In genomic region chr12:28292699-28293098, GRCh38 we compare ENCODE assay signal across 31 cellular contexts.
"Had no signal": no experiment of that assay in that cellular context is flagged by ENCODE, and none has a peak within 500 bp of the region (broad histone marks: within the 10 kb centered on the region; RNA-seq: fewer than 3 reads in every experiment).

No MANE protein-coding gene starts in this region.

- DNase-seq: hypothalamus; immature natural killer cell; kidney; left colon; left lung; lower lobe of right lung; mammary epithelial cell; mesenchymal stem cell; naive B cell; natural killer cell; nephron progenitor cell; pancreas; posterior cingulate gyrus; retina; right cardiac atrium; sigmoid colon; small intestine; spleen; stimulated activated CD4-positive, alpha-beta T cell treated with anti-CD3 and anti-CD28 coated beads, Interleukin-1b, Interleukin-23, amount 100 ng/mL, for 48 hours; stimulated activated CD4-positive, alpha-beta T cell treated with anti-CD3 and anti-CD28 coated beads, Interleukin-2, amount 100 ng/mL, for 48 hours; stimulated activated CD4-positive, alpha-beta T cell treated with anti-CD3 and anti-CD28 coated beads, Interleukin-4, amount 100 ng/mL, for 4 hours; stimulated activated CD8-positive, alpha-beta memory T cell treated with anti-CD3 and anti-CD28 coated beads, Interleukin-4, amount 100 ng/mL, for 48 hours; stimulated activated naive CD4-positive, alpha-beta T cell treated with Interleukin-2 at 50 U/mL for 16 hours; stimulated activated naive CD8-positive, alpha-beta T cell treated with anti-CD3 and anti-CD28 coated beads, Interleukin-15, amount 100 ng/mL, for 72 hours; substantia nigra; uterus had no signal

- H3K27ac Mint-ChIP-seq: naive B cell; natural killer cell; nephron progenitor cell; stimulated activated memory B cell treated with anti-CD40 and anti-IgM and Interleukin-4, amounts not matched to agents 10 μg/mL and 1 μg/mL and 100 μg/mL, for 72 hours; stimulated activated naive CD8-positive, alpha-beta T cell treated with anti-CD3 and anti-CD28 coated beads, Interleukin-15, amount 100 ng/mL, for 72 hours; type B pancreatic cell had no signal

- FAIRE-seq: islet of Langerhans, kidney, pancreas had no signal

- H3K27me3 ChIP-seq: left lung, pancreas, sigmoid colon, spleen, tibial nerve, uterus had no signal

- H3K4me3 ChIP-seq: left lung, lower lobe of right lung, pancreas, prostate gland, sigmoid colon, spleen, tibial nerve, uterus had no signal

- H3K27me3 Mint-ChIP-seq: naive B cell; stimulated activated memory B cell treated with anti-CD40 and anti-IgM and Interleukin-4, amounts not matched to agents 10 μg/mL and 1 μg/mL and 100 μg/mL, for 72 hours; stimulated activated naive CD8-positive, alpha-beta T cell treated with anti-CD3 and anti-CD28 coated beads, Interleukin-15, amount 100 ng/mL, for 72 hours; type B pancreatic cell had no signal

- ATAC-seq: left colon; left lung; lower lobe of right lung; natural killer cell; pancreas; right cardiac atrium; stimulated activated memory B cell treated with anti-CD40 and anti-IgM and Interleukin-4, amounts not matched to agents 10 μg/mL and 1 μg/mL and 100 μg/mL, for 72 hours; stimulated activated naive CD8-positive, alpha-beta T cell treated with anti-CD3 and anti-CD28 coated beads, Interleukin-15, amount 100 ng/mL, for 72 hours had no signal

- H3K4me1 Mint-ChIP-seq: nephron progenitor cell had no signal

- H3K4me3 Mint-ChIP-seq: immature natural killer cell; naive B cell; natural killer cell; nephron progenitor cell; stimulated activated memory B cell treated with anti-CD40 and anti-IgM and Interleukin-4, amounts not matched to agents 10 μg/mL and 1 μg/mL and 100 μg/mL, for 72 hours; stimulated activated naive CD8-positive, alpha-beta T cell treated with anti-CD3 and anti-CD28 coated beads, Interleukin-15, amount 100 ng/mL, for 72 hours; type B pancreatic cell had no signal

- H3K4me1 ChIP-seq: left lung, lower lobe of right lung, prostate gland, sigmoid colon, spleen, tibial nerve, uterus had no signal

- H3K27ac ChIP-seq: left lung, lower lobe of right lung, pancreas, prostate gland, sigmoid colon, spleen, tibial nerve, uterus had no signal

- H3K9me3 ChIP-seq: pancreas, prostate gland had no signal

- H3K36me3 ChIP-seq: left lung, lower lobe of right lung, pancreas, prostate gland, sigmoid colon, uterus had no signal
